8 cellular contexts compared by ENCODE assay signal in the genomic region with DNA sequence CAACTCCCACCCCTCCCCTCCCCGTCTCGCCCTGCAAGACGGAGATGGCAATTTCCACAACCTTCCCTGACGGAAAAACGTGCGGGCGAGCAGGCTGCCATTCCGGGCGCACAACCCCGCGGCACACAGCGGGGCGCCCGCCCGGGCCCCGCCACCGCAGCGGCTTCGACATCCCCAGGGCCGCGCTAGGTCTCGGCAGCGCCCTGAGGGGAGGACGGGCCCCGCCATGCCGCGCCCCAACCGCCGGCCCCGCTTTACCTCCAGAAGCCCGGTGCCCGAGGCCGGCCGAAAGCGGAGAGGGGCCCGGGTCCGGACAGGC. TPM values are rescaled to one million over a fixed set of nuclear protein-coding genes. Genes with fewer than 3 reads are reported as not detected.
DNase-seq lines count a peak whose midpoint lies in the region; ATAC-seq and TF ChIP-seq lines count a peak whose summit lies in the region.

No MANE protein-coding gene starts in this region.

- peak overlapping the region; percentile 86 for H3K4me3 Mint-ChIP-seq in type B pancreatic cell

- peaks cover 5% of the 10 kb centered on the region for H3K9me3 Mint-ChIP-seq in type B pancreatic cell

- peaks cover 12% of the 10 kb centered on the region for H3K27me3 Mint-ChIP-seq in type B pancreatic cell

- peak; percentile 31 for ATAC-seq in HG03571 (IDR thresholded peaks at IDR 0.05; ENCODE audit: unreplicated experiment)
- ATAC-seq in lower lobe of right lung, result peak; percentile 65 to 72

- no peak for TF ChIP-seq CTCF in lower lobe of right lung (IDR thresholded peaks at IDR 0.05)
- TF ChIP-seq CTCF in type B pancreatic cell (conservative IDR thresholded peaks at IDR 0.05), result no peak

- peaks cover 17% of the 10 kb centered on the region for H3K36me3 Mint-ChIP-seq in type B pancreatic cell

- intact Hi-C loops in lower lobe of right lung (cut with DNase I), result no loop called here

- H3K27me3 ChIP-seq in lower lobe of right lung (ENCODE audit: low read depth), result no peaks in the 10 kb centered on the region

- peaks cover 3% of the 10 kb centered on the region for H3K9me3 ChIP-seq in lower lobe of right lung

- peak overlapping the region; percentile 81 for H3K4me3 ChIP-seq in lower lobe of right lung

- no peak overlapping the region for H3K27ac Mint-ChIP-seq in type B pancreatic cell

- H3K27ac ChIP-seq in caudate nucleus (ENCODE audit: low read depth, low read length) (peak overlapping the region; percentile 99), lower lobe of right lung (peak overlapping the region; percentile 89)

- peak; percentile 20 for DNase-seq in stimulated activated CD4-positive, alpha-beta T cell treated with anti-CD3 and anti-CD28 coated beads, Interleukin-1b, Interleukin-23, amount 100 ng/mL, for 48 hours
- no peak for DNase-seq in stimulated activated CD4-positive, alpha-beta T cell treated with anti-CD3 and anti-CD28 coated beads, Interleukin-4, amount 100 ng/mL, for 24 hours
- DNase-seq in caudate nucleus (lab: John Stamatoyannopoulos, UW), result peak in 5 of 61 donors; percentile 61 to 72 (median 66)
- DNase-seq in lower lobe of right lung, result no peak
- no peak for DNase-seq in type B pancreatic cell (ENCODE audit: extremely low spot score, unreplicated experiment)
- DNase-seq in SKM-1 (lab: John Stamatoyannopoulos, UW; ENCODE audit: unreplicated experiment), result no peak
- DNase-seq in ureter (ENCODE audit: low spot score), result no peak

- peaks cover 10% of the 10 kb centered on the region for H3K4me1 ChIP-seq in lower lobe of right lung

- peaks cover 11% of the 10 kb centered on the region for H3K4me1 Mint-ChIP-seq in type B pancreatic cell (ENCODE audit: unreplicated experiment)

- no peaks in the 10 kb centered on the region for H3K36me3 ChIP-seq in lower lobe of right lung

RNA-seq across cellular contexts. Expression of gene CDIP1, which starts 0.5 kb away (rescaled TPM):
- total RNA-seq in lower lobe of right lung (21.1 TPM), type B pancreatic cell (ENCODE audit: low replicate concordance) (19.2 and 41.3 TPM in 2 replicates), ureter (32.4 TPM)

RNA-seq across cellular contexts. Expression of gene C16orf96, which starts 18.1 kb away (rescaled TPM):
- total RNA-seq in lower lobe of right lung (0.21 TPM), type B pancreatic cell (ENCODE audit: low replicate concordance) (0.14 and 0.43 TPM in 2 replicates), ureter (not detected)
